ENCODE assay signal across 1 cellular context in genomic region chr6:158605266-158605878, GRCh38.
TF ChIP-seq lines count a peak whose summit lies in the region.

No MANE protein-coding gene starts in this region.

TF ChIP-seq in GM12878, 131 proteins besides CTCF, POLR2A, EP300 and RAD21 (continued from another document):
- TF ChIP-seq JUNB (IDR thresholded peaks at IDR 0.05) (no peak), YY1 (IDR thresholded peaks at IDR 0.05; ENCODE audit: low read depth, low read length) (peak; percentile 50; the same call in 1 of the 2 replicates), CREM (IDR thresholded peaks at IDR 0.05; ENCODE audit: low read depth) (no peak), ZNF24 (IDR thresholded peaks at IDR 0.05) (peak; percentile 98), RUNX3 (IDR thresholded peaks at IDR 0.05; ENCODE audit: low read length) (0 out of 2 replicates have a peak, but pooled peaks have one; percentile 24), POLR2AphosphoS5 (IDR thresholded peaks at IDR 0.05; ENCODE audit: low read length) (no peak), ZBTB11 (CRISPR knock-in tag; IDR thresholded peaks at IDR 0.05) (no peak), BACH1 (IDR thresholded peaks at IDR 0.05; ENCODE audit: borderline replicate concordance) (no peak), CHD4 (IDR thresholded peaks at IDR 0.05) (no peak), POU2F2 (IDR thresholded peaks at IDR 0.05; ENCODE audit: borderline replicate concordance, low read depth, low read length) (peak; percentile 9; the same call in 1 of the 3 replicates), EGR1 (IDR thresholded peaks at IDR 0.05; ENCODE audit: borderline replicate concordance in 1 of 2, low read depth in 2 of 2, low read length in 2 of 2) (no peak), NFIC (IDR thresholded peaks at IDR 0.05; ENCODE audit: low read depth, low read length) (no peak)
